ENCODE assay signal across 34 cellular contexts in genomic region chr21:33770542-33770941, GRCh38.
"Had no signal": no experiment of that assay in that cellular context is flagged by ENCODE, and none has a peak within 500 bp of the region (broad histone marks: within the 10 kb centered on the region; RNA-seq: fewer than 3 reads in every experiment).

No MANE protein-coding gene starts in this region.

- H3K4me1 ChIP-seq: adrenal gland, ascending aorta, body of pancreas, breast epithelium had no signal

- FAIRE-seq: astrocyte, bronchial epithelial cell had no signal

- H3K27me3 ChIP-seq: adrenal gland, ascending aorta, body of pancreas, brain microvascular endothelial cell, breast epithelium, cardiac muscle cell had no signal

- DNase-seq: activated effector memory CD4-positive, alpha-beta T cell treated with anti-CD3 and anti-CD28 coated beads, Interleukin-2, amount 50 U/mL, for 16 hours; activated effector memory CD4-positive, alpha-beta T cell treated with Interleukin-2 at 50 U/mL for 16 hours; activated gamma-delta T cell; activated gamma-delta T cell treated with Interleukin-2 at 50 U/mL for 16 hours; activated naive CD4-positive, alpha-beta T cell; activated naive CD4-positive, alpha-beta T cell treated with anti-CD3 and anti-CD28 coated beads for 36 hours; activated naive CD4-positive, alpha-beta T cell treated with anti-CD3 and anti-CD28 coated beads, Interleukin-2, amount 10 ng/mL, durations not matched to agents 7 days and 5 days; activated naive CD4-positive, alpha-beta T cell treated with anti-CD3 and anti-CD28 coated beads, Interleukin-2, amount 50 U/mL, for 16 hours; activated naive CD4-positive, alpha-beta T cell treated with Interleukin-2 at 50 U/mL for 16 hours; activated naive CD8-positive, alpha-beta T cell treated with anti-CD3 and anti-CD28 coated beads for 36 hours; activated naive CD8-positive, alpha-beta T cell treated with anti-CD3 and anti-CD28 coated beads, Interleukin-2, amount 10 ng/mL, durations not matched to agents 7 days and 5 days; activated naive CD8-positive, alpha-beta T cell treated with anti-CD3 and anti-CD28 coated beads, Interleukin-2, amount 50 U/mL, for 24 hours; activated T-cell treated with anti-CD3 and anti-CD28 coated beads, Interleukin-2, amount 50 U/mL, for 1 hour; activated T-cell treated with anti-CD3 and anti-CD28 coated beads, Interleukin-2, amount 50 U/mL, for 24 hours; activated T-cell treated with anti-CD3 and anti-CD28 coated beads, Interleukin-2, amount 50 U/mL, for 4 hours; activated T-cell treated with anti-CD3 and anti-CD28 coated beads, Interleukin-2, amount 50 U/mL, for 48 hours; activated T-cell treated with anti-CD3 and anti-CD28 coated beads, Interleukin-2, amount 50 U/mL, for 72 hours; adrenal gland; amniotic stem cell; amygdala; anterior cingulate cortex; aorta; body of pancreas; brain microvascular endothelial cell; caudate nucleus; central memory CD4-positive, alpha-beta T cell; cerebellar nuclear complex had no signal

- H3K9me3 ChIP-seq: adrenal gland, ascending aorta, body of pancreas, breast epithelium had no signal

- ATAC-seq: activated naive CD4-positive, alpha-beta T cell treated with anti-CD3 and anti-CD28 coated beads, Interleukin-2, amount 50 U/mL, for 72 hours; activated naive CD8-positive, alpha-beta T cell treated with anti-CD3 and anti-CD28 coated beads, Interleukin-2, amount 50 U/mL, for 24 hours; activated T-cell treated with anti-CD3 and anti-CD28 coated beads, Interleukin-2, amount 50 U/mL, for 4 hours; activated T-cell treated with anti-CD3 and anti-CD28 coated beads, Interleukin-2, amount 50 U/mL, for 72 hours; activated T-helper 17 cell treated with anti-CD3 and anti-CD28 coated beads, Interleukin-2, amount 50 U/mL, for 72 hours; body of pancreas had no signal

- H3K4me3 ChIP-seq: adrenal gland, ascending aorta, body of pancreas, breast epithelium, cardiac muscle cell had no signal

- H3K27ac ChIP-seq: adrenal gland, ascending aorta, body of pancreas, brain microvascular endothelial cell, breast epithelium, cardiac muscle cell had no signal
